ENCODE assay signal across 1 cellular context in genomic region chr16:4339909-4340308, GRCh38.
TF ChIP-seq lines count a peak whose summit lies in the region.

No MANE protein-coding gene starts in this region.

TF ChIP-seq in HEK293, 187 proteins besides CTCF, POLR2A, EP300 and RAD21 (continued from another document):
- TF ChIP-seq, protein P1, sequence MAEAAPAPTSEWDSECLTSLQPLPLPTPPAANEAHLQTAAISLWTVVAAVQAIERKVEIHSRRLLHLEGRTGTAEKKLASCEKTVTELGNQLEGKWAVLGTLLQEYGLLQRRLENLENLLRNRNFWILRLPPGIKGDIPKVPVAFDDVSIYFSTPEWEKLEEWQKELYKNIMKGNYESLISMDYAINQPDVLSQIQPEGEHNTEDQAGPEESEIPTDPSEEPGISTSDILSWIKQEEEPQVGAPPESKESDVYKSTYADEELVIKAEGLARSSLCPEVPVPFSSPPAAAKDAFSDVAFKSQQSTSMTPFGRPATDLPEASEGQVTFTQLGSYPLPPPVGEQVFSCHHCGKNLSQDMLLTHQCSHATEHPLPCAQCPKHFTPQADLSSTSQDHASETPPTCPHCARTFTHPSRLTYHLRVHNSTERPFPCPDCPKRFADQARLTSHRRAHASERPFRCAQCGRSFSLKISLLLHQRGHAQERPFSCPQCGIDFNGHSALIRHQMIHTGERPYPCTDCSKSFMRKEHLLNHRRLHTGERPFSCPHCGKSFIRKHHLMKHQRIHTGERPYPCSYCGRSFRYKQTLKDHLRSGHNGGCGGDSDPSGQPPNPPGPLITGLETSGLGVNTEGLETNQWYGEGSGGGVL (tag by site-specific recombination; IDR thresholded peaks at IDR 0.05) = 0 out of 2 replicates have a peak, but pooled peaks have one; percentile 18
- TF ChIP-seq ZBTB8A (tag by site-specific recombination; IDR thresholded peaks at IDR 0.05) (peak; percentile 89), ZNF155 (tag by site-specific recombination; IDR thresholded peaks at IDR 0.05) (no peak), ZNF549 (tag by site-specific recombination; IDR thresholded peaks at IDR 0.05) (no peak), ZFP3 (tag by site-specific recombination; IDR thresholded peaks at IDR 0.05; ENCODE audit: low read depth) (no peak), ZSCAN30 (tag by site-specific recombination; IDR thresholded peaks at IDR 0.05) (peak; percentile 68), WT1 (tag by site-specific recombination; IDR thresholded peaks at IDR 0.05) (no peak), SP7 (tag by site-specific recombination; IDR thresholded peaks at IDR 0.05) (peak; percentile 64; the same call in 1 of the 2 replicates), KLF17 (tag by site-specific recombination; IDR thresholded peaks at IDR 0.05) (peak; percentile 95), ZNF501 (tag by site-specific recombination; IDR thresholded peaks at IDR 0.05) (no peak)
- TF ChIP-seq, protein P2, sequence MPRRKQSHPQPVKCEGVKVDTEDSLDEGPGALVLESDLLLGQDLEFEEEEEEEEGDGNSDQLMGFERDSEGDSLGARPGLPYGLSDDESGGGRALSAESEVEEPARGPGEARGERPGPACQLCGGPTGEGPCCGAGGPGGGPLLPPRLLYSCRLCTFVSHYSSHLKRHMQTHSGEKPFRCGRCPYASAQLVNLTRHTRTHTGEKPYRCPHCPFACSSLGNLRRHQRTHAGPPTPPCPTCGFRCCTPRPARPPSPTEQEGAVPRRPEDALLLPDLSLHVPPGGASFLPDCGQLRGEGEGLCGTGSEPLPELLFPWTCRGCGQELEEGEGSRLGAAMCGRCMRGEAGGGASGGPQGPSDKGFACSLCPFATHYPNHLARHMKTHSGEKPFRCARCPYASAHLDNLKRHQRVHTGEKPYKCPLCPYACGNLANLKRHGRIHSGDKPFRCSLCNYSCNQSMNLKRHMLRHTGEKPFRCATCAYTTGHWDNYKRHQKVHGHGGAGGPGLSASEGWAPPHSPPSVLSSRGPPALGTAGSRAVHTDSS (tag by site-specific recombination; IDR thresholded peaks at IDR 0.05) = no peak
